ENCODE assay signal across 21 cellular contexts in genomic region chr7:132403465-132404110, GRCh38.
DNase-seq lines count a peak whose midpoint lies in the region; ATAC-seq and TF ChIP-seq lines count a peak whose summit lies in the region.
"Had no signal": no experiment of that assay in that cellular context is flagged by ENCODE, and none has a peak within 500 bp of the region (broad histone marks: within the 10 kb centered on the region; RNA-seq: fewer than 3 reads in every experiment).

No MANE protein-coding gene starts in this region.

- H3K27ac ChIP-seq in left ventricle myocardium inferior (replicated peaks) (peak overlapping the region; percentile 83), coronary artery (peak overlapping the region in 1 of 2 donors; percentile 67), muscle layer of duodenum (ENCODE audit: low read length) (peak overlapping the region; percentile 2), thoracic aorta (peak overlapping the region; percentile 62 to 72)
- H3K27ac ChIP-seq: BLaER1, prostate gland, SJCRH30 had no signal

- TF ChIP-seq CTCF in left ventricle myocardium inferior (IDR thresholded peaks at IDR 0.05; ENCODE audit: borderline replicate concordance) (no peak), coronary artery (IDR thresholded peaks at IDR 0.05) (no peak), thoracic aorta (IDR thresholded peaks at IDR 0.05) (no peak)

- DNase-seq in left ventricle myocardium inferior (no peak), left ventricle myocardium superior (no peak), coronary artery (ENCODE audit: low spot score) (no peak), thoracic aorta (ENCODE audit: low spot score) (no peak), NCI-H1694 treated with DMSO at 0.1 percent for 48 hours (lab: John Stamatoyannopoulos, UW) (no peak), GDM1 (lab: John Stamatoyannopoulos, UW) (no peak)
- DNase-seq: activated B cell treated with CpG ODN at 0.5 μM for 24 hours, cerebellar nuclear complex, GF-D8, KG1, NCI-H2081, NCI-H69, Peyer's patch, SJCRH30 had no signal

- no peak overlapping the region for H3K4me3 ChIP-seq in left ventricle myocardium inferior
- peak overlapping the region; percentile 13 for H3K4me3 ChIP-seq in coronary artery
- H3K4me3 ChIP-seq in muscle layer of duodenum (ENCODE audit: low read depth in 1 of 2, low read length in 2 of 2), result no peak overlapping the region
- peak overlapping the region; percentile 44 for H3K4me3 ChIP-seq in thoracic aorta
- H3K4me3 ChIP-seq: BLaER1, dorsolateral prefrontal cortex, HAP-1, Peyer's patch, prostate gland, SJCRH30 had no signal

- intact Hi-C loops in left ventricle myocardium inferior (cut with micrococcal nuclease) (no loop called here), left ventricle myocardium superior (cut with micrococcal nuclease) (no loop called here)

- H3K4me1 ChIP-seq in left ventricle myocardium inferior (peaks cover 62% of the 10 kb centered on the region), muscle layer of duodenum (ENCODE audit: control insufficient read depth in 1 of 2, insufficient read depth in 2 of 2, low read length in 2 of 2) (peaks cover 9 to 12% of the 10 kb centered on the region in 2 donors), thoracic aorta (ENCODE audit: control insufficient read depth in 1 of 2, low read depth in 2 of 2) (peaks cover 11 to 70% of the 10 kb centered on the region in 2 donors)
- H3K4me1 ChIP-seq: BLaER1, HAP-1, Peyer's patch, prostate gland, SJCRH30 had no signal

- H3K27me3 ChIP-seq in left ventricle myocardium inferior (ENCODE audit: low read depth) (no peaks in the 10 kb centered on the region), muscle layer of duodenum (ENCODE audit: low read depth, low read length) (no peaks in the 10 kb centered on the region), thoracic aorta (replicated peaks; ENCODE audit: insufficient read depth) (no peaks in the 10 kb centered on the region)
- H3K27me3 ChIP-seq: BLaER1, Peyer's patch, SJCRH30 had no signal

- H3K36me3 ChIP-seq in left ventricle myocardium inferior (no peaks in the 10 kb centered on the region), muscle layer of duodenum (ENCODE audit: control insufficient read depth in 1 of 2, insufficient read depth in 2 of 2, low read length in 2 of 2) (no peaks in the 10 kb centered on the region), thoracic aorta (no peaks in the 10 kb centered on the region)
- H3K36me3 ChIP-seq: BLaER1, HAP-1, Peyer's patch, prostate gland, SJCRH30 had no signal

- H3K9me3 ChIP-seq in left ventricle myocardium inferior (replicated peaks) (no peaks in the 10 kb centered on the region), muscle layer of duodenum (ENCODE audit: control insufficient read depth in 1 of 2, low read length in 2 of 2) (no peaks in the 10 kb centered on the region), thoracic aorta (no peaks in the 10 kb centered on the region)
- H3K9me3 ChIP-seq: HAP-1, Peyer's patch, prostate gland, SJCRH30 had no signal

- no peak for ATAC-seq in left ventricle myocardium superior
- no peak for ATAC-seq in thoracic aorta (ENCODE audit: insufficient number of reproducible peaks, low FRiP score, low read depth)
- no peak for ATAC-seq in HG03354 (IDR thresholded peaks at IDR 0.05; ENCODE audit: poor library complexity, severe bottlenecking, unreplicated experiment)
- ATAC-seq: activated naive CD4-positive, alpha-beta T cell treated with anti-CD3 and anti-CD28 coated beads, Interleukin-2, amount 50 U/mL, for 72 hours had no signal

Comparison
In these comparisons a context has a peak if more than half of its experiments do, and no peak if none do; other contexts are left out.
1. H3K4me3 ChIP-seq: peak in coronary artery (single experiment) and thoracic aorta (single experiment); none in left ventricle myocardium inferior (single experiment) and muscle layer of duodenum (0 of 2).